ENCODE assay signal across 8 cellular contexts in genomic region chr1:190478193-190479007, GRCh38. TPM values are rescaled to one million over a fixed set of nuclear protein-coding genes. Genes with fewer than 3 reads are reported as not detected.
DNase-seq lines count a peak whose midpoint lies in the region; ATAC-seq, FAIRE-seq and TF ChIP-seq lines count a peak whose summit lies in the region.

No MANE protein-coding gene starts in this region.

- no peaks in the 10 kb centered on the region for H3K36me3 ChIP-seq in pancreas

- in situ Hi-C loops in SK-MEL-5 (cut with HindIII; ENCODE audit: low pct_unique_long_range_greater_than_20kb, low sequenced_read_pairs), result no loop called here

- peak; percentile 29 for DNase-seq in DMS153 treated with DMSO at 0.1 percent for 48 hours (lab: John Stamatoyannopoulos, UW; ENCODE audit: unreplicated experiment)
- peak; percentile 22 for DNase-seq in SK-MEL-5 (ENCODE audit: low read depth, low spot score)
- DNase-seq in foreskin melanocyte, result peak; percentile 13
- DNase-seq in pancreas, result peak in 3 of 6 donors; percentile 17 to 61 (median 53)
- no peak for DNase-seq in putamen (ENCODE audit: low spot score)
- DNase-seq in SIG-M5 (lab: John Stamatoyannopoulos, UW), result no peak

- H3K27me3 ChIP-seq in pancreas, result peaks cover 6 to 40% (median 13%) of the 10 kb centered on the region in 4 donors

- TF ChIP-seq CTCF in pancreas (IDR thresholded peaks at IDR 0.05), result no peak

- intact Hi-C loops in pancreas (cut with DNase I), result no loop called here

- H3K27ac ChIP-seq in pancreas, result no peak overlapping the region

- WGBS in pancreas, 2 donors, result 1 to 2% methylated on average over 37 of the region's 37 CpGs

- no peak for FAIRE-seq in pancreas (lab: Jason Lieb, UNC)

- H3K9me3 ChIP-seq in pancreas, result no peaks in the 10 kb centered on the region

- peaks cover 0 to 9% (median 4%) of the 10 kb centered on the region in 3 donors for H3K4me1 ChIP-seq in pancreas

- ATAC-seq in HG03460 (IDR thresholded peaks at IDR 0.05; ENCODE audit: unreplicated experiment) (peak; percentile 47), pancreas (peak; percentile 42 to 71 (median 62)), HG02678 (IDR thresholded peaks at IDR 0.05; ENCODE audit: unreplicated experiment) (no peak)

- H3K4me3 ChIP-seq in pancreas, result peak overlapping the region in 2 of 4 donors; percentile 16 to 36

RNA-seq across cellular contexts. Expression of gene BRINP3, which starts 0.7 kb away (rescaled TPM):
- total RNA-seq in SK-MEL-5 (2014; rRNA removed; shearing (Covaris generic)), result 0.24 TPM in 1 of 2 replicates, not detected in the other
- 0.13 TPM in 1 of 2 replicates, not detected in the other for polyA plus RNA-seq in SK-MEL-5 (2015; cell fraction: cytosol; rRNA removed)
- polyA plus RNA-seq in SK-MEL-5 (2015; cell fraction: nucleus; rRNA removed), result not detected in 2 replicates
- under 1 TPM in 1 of 6 donors, not detected in 5; 0.24 TPM for total RNA-seq in pancreas
- polyA plus RNA-seq in pancreas, result under 1 TPM in 1 of 2 donors, not detected in 1; 0.42 TPM

Comparison
In these comparisons a context has a peak if more than half of its experiments do, and no peak if none do; other contexts are left out.
1. DNase-seq: peak in DMS153 treated with DMSO at 0.1 percent for 48 hours (single experiment), SK-MEL-5 (single experiment) and foreskin melanocyte (single experiment); none in putamen (single experiment) and SIG-M5 (single experiment).